In genomic region chr1:152034654-152035405, GRCh38 we compare ENCODE assay signal across 8 cellular contexts. TPM values are rescaled to one million over a fixed set of nuclear protein-coding genes. Genes with fewer than 3 reads are reported as not detected.
DNase-seq lines count a peak whose midpoint lies in the region; ATAC-seq and TF ChIP-seq lines count a peak whose summit lies in the region.

No MANE protein-coding gene starts in this region.

- H3K27ac ChIP-seq in right cardiac atrium (ENCODE audit: low read length) (peak overlapping the region; percentile 53), skeletal muscle tissue (ENCODE audit: low read depth, low read length) (peak overlapping the region; percentile 91)

- peaks cover 2% of the 10 kb centered on the region for H3K36me3 Mint-ChIP-seq in IgD-negative memory B cell
- H3K36me3 Mint-ChIP-seq in activated naive CD8-positive, alpha-beta T cell treated with anti-CD3 and anti-CD28 coated beads for 36 hours: peaks cover 45% of the 10 kb centered on the region

- DNase-seq in AML-193 (lab: John Stamatoyannopoulos, UW) (peak; percentile 50 to 52), right cardiac atrium (peak; percentile 45 to 64 (median 59)), NCI-H146 (lab: John Stamatoyannopoulos, UW) (no peak)
- DNase-seq in activated naive CD8-positive, alpha-beta T cell treated with anti-CD3 and anti-CD28 coated beads for 36 hours: peak; percentile 72

- H3K4me3 Mint-ChIP-seq in IgD-negative memory B cell: peak overlapping the region; percentile 88 to 96 (median 95)
- H3K4me3 Mint-ChIP-seq in activated naive CD8-positive, alpha-beta T cell treated with anti-CD3 and anti-CD28 coated beads for 36 hours: peak overlapping the region; percentile 93

- H3K27me3 ChIP-seq in right cardiac atrium (ENCODE audit: control insufficient read depth, insufficient read depth): no peaks in the 10 kb centered on the region
- peaks cover 0 to 10% (median 0%) of the 10 kb centered on the region in 3 donors for H3K27me3 ChIP-seq in skeletal muscle tissue (ENCODE audit: control insufficient read depth in 3 of 3, insufficient read depth in 3 of 3, low read length in 3 of 3)

- H3K27me3 Mint-ChIP-seq in IgD-negative memory B cell: peaks cover 3% of the 10 kb centered on the region
- no peaks in the 10 kb centered on the region for H3K27me3 Mint-ChIP-seq in activated naive CD8-positive, alpha-beta T cell treated with anti-CD3 and anti-CD28 coated beads for 36 hours

- H3K36me3 ChIP-seq in skeletal muscle tissue (ENCODE audit: control insufficient read depth in 3 of 3, insufficient read depth in 3 of 3, low read length in 3 of 3): peaks cover 2 to 16% (median 11%) of the 10 kb centered on the region in 3 donors

- peak overlapping the region in 2 of 3 donors; percentile 53 to 58 for H3K9ac ChIP-seq in skeletal muscle tissue (ENCODE audit: low read depth in 1 of 3, low read length in 3 of 3)

- H3K4me1 ChIP-seq in right cardiac atrium (ENCODE audit: control insufficient read depth, insufficient read depth, low read length): no peaks in the 10 kb centered on the region
- peaks cover 10 to 24% (median 11%) of the 10 kb centered on the region in 3 donors for H3K4me1 ChIP-seq in skeletal muscle tissue (ENCODE audit: control insufficient read depth in 3 of 3, insufficient read depth in 3 of 3, low read length in 3 of 3)

- peak overlapping the region; percentile 82 to 95 (median 92) for H3K27ac Mint-ChIP-seq in IgD-negative memory B cell
- peak overlapping the region; percentile 88 for H3K27ac Mint-ChIP-seq in activated naive CD8-positive, alpha-beta T cell treated with anti-CD3 and anti-CD28 coated beads for 36 hours

- ATAC-seq in GM19043 (IDR thresholded peaks at IDR 0.05; ENCODE audit: low read depth, unreplicated experiment): peak; percentile 42
- peak; percentile 53 for ATAC-seq in SK-N-SH treated with all-trans-retinoic acid at 6 μM for 48 hours
- peak; percentile 9 to 21 for ATAC-seq in right cardiac atrium

- peak overlapping the region; percentile 96 for H3K4me3 ChIP-seq in right cardiac atrium (ENCODE audit: low read length)
- peak overlapping the region; percentile 75 to 82 (median 79) for H3K4me3 ChIP-seq in skeletal muscle tissue (ENCODE audit: low read length in 3 of 3)

- 14% methylated on average over 8 of the region's 8 CpGs for WGBS in right cardiac atrium

- H3K4me1 Mint-ChIP-seq in IgD-negative memory B cell: peaks cover 24 to 35% (median 28%) of the 10 kb centered on the region in 3 donors
- peaks cover 28% of the 10 kb centered on the region for H3K4me1 Mint-ChIP-seq in activated naive CD8-positive, alpha-beta T cell treated with anti-CD3 and anti-CD28 coated beads for 36 hours

- intact Hi-C loops in right cardiac atrium (cut with DNase I): no loop called here

- H3K9me3 Mint-ChIP-seq in IgD-negative memory B cell: no peaks in the 10 kb centered on the region
- peaks cover 3% of the 10 kb centered on the region for H3K9me3 Mint-ChIP-seq in activated naive CD8-positive, alpha-beta T cell treated with anti-CD3 and anti-CD28 coated beads for 36 hours

- H3K9me3 ChIP-seq in right cardiac atrium (ENCODE audit: control insufficient read depth, low read length): no peaks in the 10 kb centered on the region
- no peaks in the 10 kb centered on the region for H3K9me3 ChIP-seq in skeletal muscle tissue (ENCODE audit: control insufficient read depth in 3 of 3, low read length in 3 of 3)

TF ChIP-seq in SK-N-SH treated with all-trans-retinoic acid at 6 μM for 48 hours, 23 proteins besides CTCF, POLR2A, EP300 and RAD21:
- TF ChIP-seq ZFP30 (CRISPR knock-in tag; IDR thresholded peaks at IDR 0.05) (no peak), ZNF565 (CRISPR knock-in tag; conservative IDR thresholded peaks at IDR 0.05; ENCODE audit: low read depth) (no peak), CSRNP3 (CRISPR knock-in tag; IDR thresholded peaks at IDR 0.05) (no peak), ZNF70 (CRISPR knock-in tag; IDR thresholded peaks at IDR 0.05) (no peak), TOX (CRISPR knock-in tag; IDR thresholded peaks at IDR 0.05; ENCODE audit: borderline replicate concordance) (no peak), ESRRG (CRISPR knock-in tag; IDR thresholded peaks at IDR 0.05) (no peak), SNAI2 (CRISPR knock-in tag; IDR thresholded peaks at IDR 0.05) (no peak), CREB5 (CRISPR knock-in tag; IDR thresholded peaks at IDR 0.05; ENCODE audit: low read depth) (no peak), POU6F1 (CRISPR knock-in tag; IDR thresholded peaks at IDR 0.05; ENCODE audit: borderline replicate concordance, low read depth) (no peak)

RNA-seq across cellular contexts. Expression of gene S100A11, which starts 2.0 kb away (rescaled TPM):
- polyA plus RNA-seq in IgD-negative memory B cell (140 TPM), right cardiac atrium (227 TPM)
- total RNA-seq in activated naive CD8-positive, alpha-beta T cell treated with anti-CD3 and anti-CD28 coated beads for 36 hours: 100 to 1,000 TPM; 162 to 165 TPM
- total RNA-seq in right cardiac atrium (100 to 1,000 TPM in 3 of 4 donors, 10 to 100 TPM in 1; 56.3 to 144 (median 113) TPM), skeletal muscle tissue (10.4 TPM)

RNA-seq across cellular contexts. Expression of gene S100A10, which starts 41.2 kb away (rescaled TPM):
- polyA plus RNA-seq in IgD-negative memory B cell: 459 TPM
- 100 to 1,000 TPM; 225 to 235 TPM for total RNA-seq in activated naive CD8-positive, alpha-beta T cell treated with anti-CD3 and anti-CD28 coated beads for 36 hours
- total RNA-seq in right cardiac atrium: 100 to 1,000 TPM; 108 to 245 (median 200) TPM
- 223 TPM for polyA plus RNA-seq in right cardiac atrium
- total RNA-seq in skeletal muscle tissue: 43.8 TPM

RNA-seq across cellular contexts. Expression of gene TCHHL1, which starts 54.0 kb away (rescaled TPM):
- polyA plus RNA-seq in IgD-negative memory B cell (not detected), right cardiac atrium (not detected)
- not detected for total RNA-seq in activated naive CD8-positive, alpha-beta T cell treated with anti-CD3 and anti-CD28 coated beads for 36 hours
- total RNA-seq in right cardiac atrium (not detected), skeletal muscle tissue (not detected)
